ENCODE assay signal across 13 cellular contexts in genomic region chr9:71812385-71812784, GRCh38. TPM values are rescaled to one million over a fixed set of nuclear protein-coding genes. Genes with fewer than 3 reads are reported as not detected.
DNase-seq lines count a peak whose midpoint lies in the region; ATAC-seq and TF ChIP-seq lines count a peak whose summit lies in the region.
"Had no signal": no experiment of that assay in that cellular context is flagged by ENCODE, and none has a peak within 500 bp of the region (broad histone marks: within the 10 kb centered on the region; RNA-seq: fewer than 3 reads in every experiment).

No MANE protein-coding gene starts in this region.

- no peaks in the 10 kb centered on the region for H3K27me3 ChIP-seq in gastroesophageal sphincter
- H3K27me3 ChIP-seq: thyroid gland had no signal

- no peak overlapping the region for H3K27ac ChIP-seq in gastroesophageal sphincter
- H3K27ac ChIP-seq: thyroid gland had no signal

- intact Hi-C loops in posterior cingulate gyrus (cut with DNase I) = loop anchor here (5.0 to 10.0 kb wide), 3 partner anchors 100 to 528 kb away; partner anchors contain the start of genes ABHD17B and C9orf85

- no peak overlapping the region for H3K4me3 ChIP-seq in gastroesophageal sphincter
- H3K4me3 ChIP-seq: thyroid gland had no signal

- no peak for TF ChIP-seq EP300 in gastroesophageal sphincter (IDR thresholded peaks at IDR 0.05)

- in situ Hi-C loops in SK-MEL-5 (cut with HindIII; ENCODE audit: low pct_unique_long_range_greater_than_20kb, low sequenced_read_pairs) = loop anchor here (25.0 kb wide), 1 partner anchor 225 kb away; no protein-coding TSS in a partner anchor

- no peaks in the 10 kb centered on the region for H3K36me3 ChIP-seq in gastroesophageal sphincter
- H3K36me3 ChIP-seq: thyroid gland had no signal

- DNase-seq in DMS 273 (lab: John Stamatoyannopoulos, UW; ENCODE audit: unreplicated experiment) (peak; percentile 97), SK-MEL-5 (ENCODE audit: low read depth, low spot score) (peak; percentile 53), posterior cingulate gyrus (peak in 9 of 10 donors; percentile 23 to 92 (median 60)), 8988T (no peak), HT-29 (ENCODE audit: low spot score) (no peak)
- DNase-seq: activated CD8-positive, alpha-beta memory T cell treated with anti-CD3 and anti-CD28 coated beads, Interleukin-2, amount 50 U/mL, for 4 hours; naive thymus-derived CD8-positive, alpha-beta T cell; NK-92 treated with Interleukin-12 subunit alpha and Interleukin-12 subunit beta, amount 100 ng/mL, for 24 hours; stimulated activated CD4-positive, alpha-beta T cell treated with anti-CD3 and anti-CD28 coated beads, Interleukin-4, amount 100 ng/mL, for 1 hour; thyroid gland had no signal

- peaks cover 0 to 4% (median 0%) of the 10 kb centered on the region in 3 donors for H3K4me1 ChIP-seq in gastroesophageal sphincter
- H3K4me1 ChIP-seq: thyroid gland had no signal

- ATAC-seq in gastroesophageal sphincter (peak; percentile 75), HG03159 (IDR thresholded peaks at IDR 0.05; ENCODE audit: unreplicated experiment) (no peak), HG03460 (IDR thresholded peaks at IDR 0.05; ENCODE audit: unreplicated experiment) (no peak)
- ATAC-seq: naive thymus-derived CD8-positive, alpha-beta T cell had no signal

- no peaks in the 10 kb centered on the region for H3K9me3 ChIP-seq in gastroesophageal sphincter
- H3K9me3 ChIP-seq: thyroid gland had no signal

- TF ChIP-seq POLR2A in gastroesophageal sphincter (IDR thresholded peaks at IDR 0.05) = no peak

- WGBS in gastroesophageal sphincter (ENCODE audit: low coverage in 1 of 2), 2 donors = 50 to 63% methylated on average over 4 of the region's 4 CpGs

- no peak for TF ChIP-seq CTCF in gastroesophageal sphincter (IDR thresholded peaks at IDR 0.05)

RNA-seq across cellular contexts. Expression of gene CEMIP2, which starts 44.1 kb away (rescaled TPM):
- 98.8 and 100 TPM in 2 replicates for total RNA-seq in SK-MEL-5 (2014; rRNA removed; shearing (Covaris generic))
- 356 and 366 TPM in 2 replicates for polyA plus RNA-seq in SK-MEL-5 (2015; cell fraction: cytosol; rRNA removed)
- 138 and 145 TPM in 2 replicates for polyA plus RNA-seq in SK-MEL-5 (2015; cell fraction: nucleus; rRNA removed)
- total RNA-seq in gastroesophageal sphincter = 10 to 100 TPM in 3 of 4 donors, 1 to 10 TPM in 1; 8.1 to 84.5 (median 17.4) TPM
- 71.6 and 102 TPM in 2 replicates for total RNA-seq in HT-29 (2014; rRNA removed; shearing (Covaris generic))

Comparison
In these comparisons a context has a peak if more than half of its experiments do, and no peak if none do; other contexts are left out.
1. DNase-seq: peak in DMS 273 (single experiment), SK-MEL-5 (single experiment) and posterior cingulate gyrus (9 of 10); none in 8988T (single experiment) and HT-29 (single experiment).